Comparison of ENCODE assay signal across 9 cellular contexts in genomic region chr2:232315049-232315922, GRCh38.
DNase-seq lines count a peak whose midpoint lies in the region; ATAC-seq and TF ChIP-seq lines count a peak whose summit lies in the region.
"Had no signal": no experiment of that assay in that cellular context is flagged by ENCODE, and none has a peak within 500 bp of the region (broad histone marks: within the 10 kb centered on the region; RNA-seq: fewer than 3 reads in every experiment).

No MANE protein-coding gene starts in this region.

- H3K4me1 ChIP-seq in right atrium auricular region, result peaks cover 0 to 26% of the 10 kb centered on the region in 2 donors

- H3K27ac Mint-ChIP-seq in activated naive CD4-positive, alpha-beta T cell treated with anti-CD3 and anti-CD28 coated beads for 36 hours, result peak overlapping the region; percentile 92

- peak overlapping the region in 1 of 2 donors; percentile 59 for H3K27ac ChIP-seq in right atrium auricular region
- H3K27ac ChIP-seq: SK-N-MC had no signal

- peaks cover 16% of the 10 kb centered on the region for H3K36me3 Mint-ChIP-seq in activated naive CD4-positive, alpha-beta T cell treated with anti-CD3 and anti-CD28 coated beads for 36 hours (ENCODE audit: low read depth)

- CTCF ChIA-PET in activated naive CD4-positive, alpha-beta T cell treated with anti-CD3 and anti-CD28 coated beads for 36 hours (lab: Charles Lee), result interaction anchor here (0.8 to 3.0 kb wide), 7 partner anchors 9 to 353 kb away, joined by 3 to 25 read pairs (median 3); no protein-coding TSS in a partner anchor

- H3K9me3 ChIP-seq in right atrium auricular region, result peaks cover 0 to 9% of the 10 kb centered on the region in 2 donors

- peak; percentile 33; the same call in 1 of the 2 replicates for TF ChIP-seq CTCF in GM12874 (IDR thresholded peaks at IDR 0.05; ENCODE audit: insufficient read depth, low read depth, low read length)
- peak in 1 of 2 donors; percentile 17 for TF ChIP-seq CTCF in right atrium auricular region (IDR thresholded peaks at IDR 0.05)

- H3K4me3 ChIP-seq in right atrium auricular region, result no peak overlapping the region
- H3K4me3 ChIP-seq: SK-N-MC had no signal

- peak; percentile 67 for ATAC-seq in HG02763 (IDR thresholded peaks at IDR 0.05; ENCODE audit: unreplicated experiment)

- peaks cover 70% of the 10 kb centered on the region for H3K4me1 Mint-ChIP-seq in activated naive CD4-positive, alpha-beta T cell treated with anti-CD3 and anti-CD28 coated beads for 36 hours (ENCODE audit: low read depth)

- peak overlapping the region; percentile 61 for H3K4me3 Mint-ChIP-seq in activated naive CD4-positive, alpha-beta T cell treated with anti-CD3 and anti-CD28 coated beads for 36 hours

- intact Hi-C loops in activated naive CD4-positive, alpha-beta T cell treated with anti-CD3 and anti-CD28 coated beads for 36 hours (cut with micrococcal nuclease), result loop anchor here (1.0 to 5.0 kb wide), 4 partner anchors 75 to 608 kb away; partner anchors contain the start of genes PDE6D and PTMA

- peaks cover 19% of the 10 kb centered on the region for H3K9me3 Mint-ChIP-seq in activated naive CD4-positive, alpha-beta T cell treated with anti-CD3 and anti-CD28 coated beads for 36 hours

- no peaks in the 10 kb centered on the region for H3K36me3 ChIP-seq in right atrium auricular region

- DNase-seq in RPMI7951 (ENCODE audit: low read depth) (peak; percentile 98), right atrium auricular region (ENCODE audit: low spot score) (peak; percentile 74), OCI-M2 (lab: John Stamatoyannopoulos, UW; ENCODE audit: unreplicated experiment) (no peak), NCI-H1694 treated with DMSO at 0.1 percent for 48 hours (lab: John Stamatoyannopoulos, UW) (no peak)
- DNase-seq in activated naive CD4-positive, alpha-beta T cell treated with anti-CD3 and anti-CD28 coated beads for 36 hours, result peak; percentile 90
- DNase-seq in stimulated activated CD4-positive, alpha-beta T cell treated with anti-CD3 and anti-CD28 coated beads, Interleukin-1b, Interleukin-23, amount 100 ng/mL, for 24 hours (ENCODE audit: low read depth in 4 of 4, low spot score in 1 of 4), result peak in 3 of 4 experiments; percentile 18 to 54 (median 33)

- H3K27me3 Mint-ChIP-seq in activated naive CD4-positive, alpha-beta T cell treated with anti-CD3 and anti-CD28 coated beads for 36 hours (ENCODE audit: low read depth), result no peaks in the 10 kb centered on the region

- no peaks in the 10 kb centered on the region for H3K27me3 ChIP-seq in right atrium auricular region

Comparison
In these comparisons a context has a peak if more than half of its experiments do, and no peak if none do; other contexts are left out.
1. DNase-seq: peak in RPMI7951 (single experiment), activated naive CD4-positive, alpha-beta T cell treated with anti-CD3 and anti-CD28 coated beads for 36 hours (single experiment), right atrium auricular region (single experiment) and stimulated activated CD4-positive, alpha-beta T cell treated with anti-CD3 and anti-CD28 coated beads, Interleukin-1b, Interleukin-23, amount 100 ng/mL, for 24 hours (3 of 4); none in OCI-M2 (single experiment) and NCI-H1694 treated with DMSO at 0.1 percent for 48 hours (single experiment).